Comparison of ENCODE assay signal across 21 cellular contexts in genomic region chr5:175862131-175863012, GRCh38. TPM values are rescaled to one million over a fixed set of nuclear protein-coding genes. Genes with fewer than 3 reads are reported as not detected.
A peak's percentile ranks its signal among the peaks of the same experiment; 100 is the strongest.
DNase-seq lines count a peak whose midpoint lies in the region; ATAC-seq, FAIRE-seq and TF ChIP-seq lines count a peak whose summit lies in the region.
"Had no signal": no experiment of that assay in that cellular context is flagged by ENCODE, and none has a peak within 500 bp of the region (broad histone marks: within the 10 kb centered on the region; RNA-seq: fewer than 3 reads in every experiment).

No MANE protein-coding gene starts in this region.

- ATAC-seq in A549: peak; percentile 12 to 27
- peak; percentile 7 for ATAC-seq in HG02623 (IDR thresholded peaks at IDR 0.05; ENCODE audit: unreplicated experiment)
- no peak for ATAC-seq in HG02678 (IDR thresholded peaks at IDR 0.05; ENCODE audit: unreplicated experiment)
- ATAC-seq: Panc1, T-cell had no signal

- TF ChIP-seq CTCF in A549 (IDR thresholded peaks at IDR 0.05): no peak

- H3K9me3 ChIP-seq in A549: 0 out of 3 replicates have a peak, but pooled peaks cover 2% of the 10 kb centered on the region
- H3K9me3 ChIP-seq: SJCRH30 had no signal

- TF ChIP-seq RAD21 in A549 (conservative IDR thresholded peaks at IDR 0.05 in 1 of 2, IDR thresholded peaks at IDR 0.05 in 1 of 2): no peak

- TF ChIP-seq EP300 in A549 (IDR thresholded peaks at IDR 0.05): no peak

- TF ChIP-seq POLR2A in A549 (IDR thresholded peaks at IDR 0.05; ENCODE audit: low read length): no peak

- WGBS in A549 (ENCODE audit: missing lambda C conversion rate): 62% methylated on average over 4 of the region's 4 CpGs

- no peak for FAIRE-seq in A549 (lab: Jason Lieb, UNC)
- FAIRE-seq: GM12891 had no signal

- CTCF ChIA-PET in A549 (lab: Yijun Ruan, JAX): interaction anchor here (1.1 to 6.6 kb wide), 4 partner anchors 7 to 132 kb away, joined by 3 to 38 read pairs (median 22); partner anchors contain the start of gene CPLX2

- POLR2A ChIA-PET in A549 (lab: Yijun Ruan, JAX): interaction anchor here (0.9 kb wide), 1 partner anchor 8 kb away, joined by 3 read pairs; no protein-coding TSS in a partner anchor

- H3K4me1 ChIP-seq in A549: peaks cover 99% of the 10 kb centered on the region
- H3K4me1 ChIP-seq: SJCRH30 had no signal

- peak; percentile 62 for DNase-seq in DMS53 (lab: John Stamatoyannopoulos, UW)
- DNase-seq in DMS53 treated with DMSO at 0.1 percent for 48 hours (lab: John Stamatoyannopoulos, UW; ENCODE audit: unreplicated experiment): no peak
- DNase-seq in A549 (ENCODE audit: low read depth in 1 of 2, low spot score in 1 of 2): peak in 1 of 2 experiments; percentile 78
- DNase-seq in SHP77 treated with DMSO at 0.1 percent for 48 hours (lab: John Stamatoyannopoulos, UW): peak; percentile 85
- DNase-seq in HK-2 (ENCODE audit: unreplicated experiment): no peak
- no peak for DNase-seq in amniotic stem cell (lab: John Stamatoyannopoulos, UW)
- DNase-seq: Calu3; CD8-positive, alpha-beta memory T cell; GOT3; KBM-7; NCI-H187; NCI-H510A; NK-92 treated with Interleukin-12 subunit alpha and Interleukin-12 subunit beta, amount 100 ng/mL, for 24 hours; SJCRH30; T-cell had no signal

- no peak overlapping the region for H3K4me3 ChIP-seq in A549
- H3K4me3 ChIP-seq: SJCRH30 had no signal

- peak overlapping the region; percentile 97 to 99 for H3K27ac ChIP-seq in A549
- H3K27ac ChIP-seq: 22Rv1, C4-2B, SJCRH30 had no signal

- peak overlapping the region; percentile 58 for H3K4me2 ChIP-seq in A549

TF ChIP-seq in A549, 52 proteins besides CTCF, POLR2A, EP300 and RAD21:
- TF ChIP-seq BHLHE40 (IDR thresholded peaks at IDR 0.05; ENCODE audit: low read depth, low read length) (no peak), FOXS1 (CRISPR knock-in tag; IDR thresholded peaks at IDR 0.05) (peak; percentile 60; the same call in 1 of the 2 replicates), CEBPB (IDR thresholded peaks at IDR 0.05) (no peak), PHF8 (IDR thresholded peaks at IDR 0.05; ENCODE audit: borderline replicate concordance, low read depth) (no peak), HOXB13 (CRISPR knock-in tag; IDR thresholded peaks at IDR 0.05; ENCODE audit: low read depth) (peak; percentile 57; the same call in 1 of the 2 replicates), HOXA7 (CRISPR knock-in tag; IDR thresholded peaks at IDR 0.05) (no peak), ZNF302 (CRISPR knock-in tag; IDR thresholded peaks at IDR 0.05) (no peak), TP53 (CRISPR knock-in tag; IDR thresholded peaks at IDR 0.05) (peak; percentile 18; the same call in 1 of the 2 replicates), BCL3 (IDR thresholded peaks at IDR 0.05) (no peak), ZSCAN20 (CRISPR knock-in tag; IDR thresholded peaks at IDR 0.05) (no peak), E2F6 (IDR thresholded peaks at IDR 0.05; ENCODE audit: borderline replicate concordance, low read depth) (no peak), GATA3 (IDR thresholded peaks at IDR 0.05; ENCODE audit: borderline replicate concordance) (no peak; the same call in 1 of the 2 replicates), EHF (CRISPR knock-in tag; IDR thresholded peaks at IDR 0.05) (no peak), MAX (IDR thresholded peaks at IDR 0.05) (no peak), CHD4 (IDR thresholded peaks at IDR 0.05; ENCODE audit: borderline replicate concordance) (no peak), RCOR1 (IDR thresholded peaks at IDR 0.05; ENCODE audit: low read depth, low read length) (no peak), EHMT2 (IDR thresholded peaks at IDR 0.05; ENCODE audit: low read depth) (no peak), CBX8 (IDR thresholded peaks at IDR 0.05) (no peak), HMGXB4 (CRISPR knock-in tag; IDR thresholded peaks at IDR 0.05; ENCODE audit: borderline replicate concordance) (no peak), ELK1 (IDR thresholded peaks at IDR 0.05; ENCODE audit: low read depth, low read length) (no peak), ZC3H11A (IDR thresholded peaks at IDR 0.05) (no peak), FOSL2 (IDR thresholded peaks at IDR 0.05) (no peak), FOSL2 (CRISPR knock-in tag; IDR thresholded peaks at IDR 0.05) (no peak), FOSB (CRISPR knock-in tag; IDR thresholded peaks at IDR 0.05) (no peak), NPAS2 (CRISPR knock-in tag; IDR thresholded peaks at IDR 0.05; ENCODE audit: borderline replicate concordance) (no peak), POLR2AphosphoS2 (conservative IDR thresholded peaks at IDR 0.05; ENCODE audit: low read length) (no peak)

RNA-seq across cellular contexts. Expression of gene CPLX2, which starts 9.0 kb away (rescaled TPM):
- polyA plus RNA-seq in A549 (2011; rRNA removed): 365 and 415 TPM in 2 replicates
- polyA plus RNA-seq in A549 (2012; cell fraction: cytosol; rRNA removed): 262 and 269 TPM in 2 replicates
- 257 and 259 TPM in 2 replicates for polyA plus RNA-seq in A549 (2012; cell fraction: nucleus; rRNA removed)
- 360 to 395 TPM (median 360 TPM) in 3 replicates for polyA plus RNA-seq in A549 (2017; fragmentation: RNase III; extraction: RNeasy Plus Mini Kit Qiagen cat#74134 plus additional on column Dnase treatment)
- polyA minus RNA-seq in A549 (2011; rRNA and poly(A)+ RNA removed): 372 and 391 TPM in 2 replicates
- polyA plus RNA-seq: CD8-positive, alpha-beta memory T cell had no signal

Comparison
In these comparisons a context has a peak if more than half of its experiments do, and no peak if none do; other contexts are left out.
1. DNase-seq: peak in DMS53 (single experiment) and SHP77 treated with DMSO at 0.1 percent for 48 hours (single experiment); none in DMS53 treated with DMSO at 0.1 percent for 48 hours (single experiment), HK-2 (single experiment) and amniotic stem cell (single experiment).